ENCODE assay signal across 23 cellular contexts in the genomic region with DNA sequence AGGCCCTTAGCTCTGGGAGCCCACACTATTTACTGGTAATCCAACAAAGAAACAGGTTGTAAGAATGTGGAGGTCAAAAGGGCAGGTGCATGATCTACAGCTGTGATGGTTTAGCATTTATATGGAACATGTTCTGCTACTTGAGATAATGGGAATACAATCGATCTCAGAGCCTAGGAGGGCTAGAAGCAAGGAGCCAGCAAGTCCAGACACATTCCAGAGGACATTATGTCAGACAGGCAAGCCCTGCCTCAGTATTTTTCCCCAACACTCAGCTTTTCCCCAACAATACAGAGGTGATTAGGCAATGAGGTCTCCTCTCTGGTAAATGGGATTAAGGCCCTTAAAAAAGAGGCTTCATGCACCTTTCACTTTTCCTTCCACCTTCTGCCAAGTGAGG. TPM values are rescaled to one million over a fixed set of nuclear protein-coding genes. Genes with fewer than 3 reads are reported as not detected.
DNase-seq lines count a peak whose midpoint lies in the region; ATAC-seq, FAIRE-seq and TF ChIP-seq lines count a peak whose summit lies in the region.
"Had no signal": no experiment of that assay in that cellular context is flagged by ENCODE, and none has a peak within 500 bp of the region (broad histone marks: within the 10 kb centered on the region; RNA-seq: fewer than 3 reads in every experiment).

No MANE protein-coding gene starts in this region.

- no peaks in the 10 kb centered on the region for H3K36me3 ChIP-seq in bronchial epithelial cell (ENCODE audit: control insufficient read depth, insufficient read depth, low read length)
- H3K36me3 ChIP-seq: colonic mucosa, uterus had no signal

- H3K36me3 Mint-ChIP-seq in HFFc6 (ENCODE audit: low read depth) (peaks cover 19% of the 10 kb centered on the region), type B pancreatic cell (no peaks in the 10 kb centered on the region)
- H3K36me3 Mint-ChIP-seq: activated naive CD8-positive, alpha-beta T cell treated with anti-CD3 and anti-CD28 coated beads, Interleukin-2, amount 10 ng/mL, durations not matched to agents 7 days and 5 days; brain had no signal

- H3K4me1 Mint-ChIP-seq in HFFc6 (ENCODE audit: low read depth), result peaks cover 42% of the 10 kb centered on the region
- H3K4me1 Mint-ChIP-seq in type B pancreatic cell (ENCODE audit: unreplicated experiment), result peaks cover 9% of the 10 kb centered on the region
- H3K4me1 Mint-ChIP-seq: activated naive CD8-positive, alpha-beta T cell treated with anti-CD3 and anti-CD28 coated beads, Interleukin-2, amount 10 ng/mL, durations not matched to agents 7 days and 5 days; brain; endodermal cell; nephron had no signal

- H3K27me3 Mint-ChIP-seq in HFFc6 (ENCODE audit: insufficient read depth), result no peaks in the 10 kb centered on the region; the same call in 1 of the 2 replicates
- H3K27me3 Mint-ChIP-seq in type B pancreatic cell, result no peaks in the 10 kb centered on the region
- H3K27me3 Mint-ChIP-seq: activated naive CD8-positive, alpha-beta T cell treated with anti-CD3 and anti-CD28 coated beads, Interleukin-2, amount 10 ng/mL, durations not matched to agents 7 days and 5 days; brain; CD4-positive, alpha-beta T cell had no signal

- ATAC-seq in HG03095 (IDR thresholded peaks at IDR 0.05; ENCODE audit: unreplicated experiment), result no peak

- DNase-seq in HFFc6, result peak; percentile 21
- DNase-seq in bronchial epithelial cell (ENCODE audit: low read depth), result peak; percentile 61
- peak; percentile 40 for DNase-seq in kidney tubule cell (ENCODE audit: low spot score)
- no peak for DNase-seq in type B pancreatic cell (ENCODE audit: extremely low spot score, unreplicated experiment)
- DNase-seq in DMS 273 treated with DMSO at 0.1 percent for 48 hours (lab: John Stamatoyannopoulos, UW), result no peak
- DNase-seq in AML-193 (lab: John Stamatoyannopoulos, UW), result no peak
- DNase-seq: activated CD8-positive, alpha-beta memory T cell treated with anti-CD3 and anti-CD28 coated beads, Interleukin-2, amount 50 U/mL, for 4 hours; activated naive CD8-positive, alpha-beta T cell treated with anti-CD3 and anti-CD28 coated beads, Interleukin-2, amount 10 ng/mL, durations not matched to agents 7 days and 5 days; CD4-positive, alpha-beta T cell; colonic mucosa; endodermal cell; NCI-H2081 treated with DMSO at 0.1 percent for 48 hours; NCI-H510A treated with DMSO at 0.1 percent for 48 hours; NK-92 treated with Interleukin-12 subunit alpha and Interleukin-12 subunit beta, amount 100 ng/mL, for 24 hours; RPMI8226; uterus had no signal

- no peak for FAIRE-seq in bronchial epithelial cell (lab: Jason Lieb, UNC)

- TF ChIP-seq CTCF in HFFc6 (IDR thresholded peaks at IDR 0.05) (no peak), bronchial epithelial cell (IDR thresholded peaks at IDR 0.05; ENCODE audit: insufficient read depth, low read length, severe bottlenecking) (no peak), type B pancreatic cell (conservative IDR thresholded peaks at IDR 0.05) (no peak)

- H3K4me3 ChIP-seq in bronchial epithelial cell (ENCODE audit: low read depth, low read length), result no peak overlapping the region
- H3K4me3 ChIP-seq: colonic mucosa, SK-N-MC, uterus had no signal

- H3K4me3 Mint-ChIP-seq in HFFc6, result no peak overlapping the region
- H3K4me3 Mint-ChIP-seq in type B pancreatic cell, result no peak overlapping the region
- H3K4me3 Mint-ChIP-seq: activated naive CD8-positive, alpha-beta T cell treated with anti-CD3 and anti-CD28 coated beads, Interleukin-2, amount 10 ng/mL, durations not matched to agents 7 days and 5 days; brain; CD4-positive, alpha-beta T cell; endodermal cell; nephron had no signal

- peaks cover 18% of the 10 kb centered on the region for H3K9me3 Mint-ChIP-seq in HFFc6
- H3K9me3 Mint-ChIP-seq in type B pancreatic cell, result peaks cover 4% of the 10 kb centered on the region
- H3K9me3 Mint-ChIP-seq: activated T-helper 2 cell treated with anti-CD3 and anti-CD28 coated beads, Interferon-gamma antibody, Interleukin-2, Interleukin-4, amounts not matched to agents 10 μg/mL and 5 μg/mL and 100 μg/mL, durations not matched to agents 14 hours and 24 hours and 36 hours; CD4-positive, alpha-beta T cell; nephron had no signal

- H3K27me3 ChIP-seq in bronchial epithelial cell (ENCODE audit: control insufficient read depth, insufficient read depth, low read length), result no peaks in the 10 kb centered on the region
- H3K27me3 ChIP-seq: colonic mucosa, uterus had no signal

- H3K27ac Mint-ChIP-seq in HFFc6 (peak overlapping the region; percentile 25; the same call in 1 of the 2 replicates), type B pancreatic cell (peak overlapping the region; percentile 35)
- H3K27ac Mint-ChIP-seq: activated naive CD8-positive, alpha-beta T cell treated with anti-CD3 and anti-CD28 coated beads, Interleukin-2, amount 10 ng/mL, durations not matched to agents 7 days and 5 days; activated T-helper 2 cell treated with anti-CD3 and anti-CD28 coated beads, Interferon-gamma antibody, Interleukin-2, Interleukin-4, amounts not matched to agents 10 μg/mL and 5 μg/mL and 100 μg/mL, durations not matched to agents 14 hours and 24 hours and 36 hours; brain; CD4-positive, alpha-beta T cell; endodermal cell; nephron had no signal

RNA-seq across cellular contexts. Expression of a gene that starts 21.4 kb away (rescaled TPM):
- under 1 TPM in 1 of 6 experiments, not detected in 5; 0.26 TPM for total RNA-seq in HFFc6 (2021; fragmentation: NEBNext Ultra II Directional; extraction: Animal tissue kit (Norgen Biotek cat#: 25700))
- total RNA-seq in bronchial epithelial cell (not detected in 2 replicates), type B pancreatic cell (ENCODE audit: low replicate concordance) (0.70 and 0.81 TPM in 2 replicates)
- total RNA-seq: activated naive CD8-positive, alpha-beta T cell treated with anti-CD3 and anti-CD28 coated beads, Interleukin-2, amount 10 ng/mL, durations not matched to agents 7 days and 5 days; activated T-helper 2 cell treated with anti-CD3 and anti-CD28 coated beads, Interferon-gamma antibody, Interleukin-2, Interleukin-4, amounts not matched to agents 10 μg/mL and 5 μg/mL and 100 μg/mL, durations not matched to agents 14 hours and 24 hours and 36 hours; CD4-positive, alpha-beta T cell; colonic mucosa; endodermal cell; LHCN-M2; T-helper 2 cell treated with Interferon-gamma antibody and Interleukin-4, amounts not matched to agents 100 ng/mL and 5 ng/mL, for 36 hours; uterus had no signal

Comparison
In these comparisons a context has a peak if more than half of its experiments do, and no peak if none do; other contexts are left out.
1. DNase-seq: peak in HFFc6 (single experiment), bronchial epithelial cell (single experiment) and kidney tubule cell (single experiment); none in type B pancreatic cell (single experiment), DMS 273 treated with DMSO at 0.1 percent for 48 hours (single experiment) and AML-193 (0 of 2).